24 cellular contexts compared by ENCODE assay signal in genomic region chr12:49666176-49666575, GRCh38. TPM values are rescaled to one million over a fixed set of nuclear protein-coding genes. Genes with fewer than 3 reads are reported as not detected.
A peak's percentile ranks its signal among the peaks of the same experiment; 100 is the strongest.
DNase-seq lines count a peak whose midpoint lies in the region; TF ChIP-seq lines count a peak whose summit lies in the region.
"Had no signal": no experiment of that assay in that cellular context is flagged by ENCODE, and none has a peak within 500 bp of the region (broad histone marks: within the 10 kb centered on the region; RNA-seq: fewer than 3 reads in every experiment).

No MANE protein-coding gene starts in this region.

- POLR2A ChIA-PET in CD8-positive, alpha-beta memory T cell (lab: Charles Lee): no interaction called here

- H3K36me3 Mint-ChIP-seq in CD8-positive, alpha-beta memory T cell: peaks cover 5 to 14% (median 7%) of the 10 kb centered on the region in 3 donors
- H3K36me3 Mint-ChIP-seq in nephron (ENCODE audit: low read depth): peaks cover 22% of the 10 kb centered on the region

- H3K27me3 ChIP-seq in BLaER1 (no peaks in the 10 kb centered on the region), dorsolateral prefrontal cortex (no peaks in the 10 kb centered on the region)
- H3K27me3 ChIP-seq in CD8-positive, alpha-beta memory T cell (ENCODE audit: insufficient read depth, low read length, poor library complexity, severe bottlenecking): no peaks in the 10 kb centered on the region
- H3K27me3 ChIP-seq: BE2C, right lobe of liver, spleen, tibial nerve had no signal

- CTCF ChIA-PET in CD8-positive, alpha-beta memory T cell (lab: Charles Lee): interaction anchor here (1.3 to 14.4 kb wide), 2 partner anchors 21 to 40 kb away, joined by 4 to 120 read pairs; partner anchors contain the start of gene FMNL3

- DNase-seq in CD8-positive, alpha-beta memory T cell: no peak
- DNase-seq in dorsolateral prefrontal cortex (no peak), CD1c-positive myeloid dendritic cell (ENCODE audit: extremely low spot score) (no peak), AG08395 (ENCODE audit: low spot score) (no peak), NCI-H446 (lab: John Stamatoyannopoulos, UW) (no peak), DMS 273 (lab: John Stamatoyannopoulos, UW; ENCODE audit: unreplicated experiment) (no peak)
- DNase-seq: activated T-cell treated with anti-CD3 and anti-CD28 coated beads for 4 hours; BE2C; central memory CD4-positive, alpha-beta T cell; foreskin melanocyte; MV-4-11; NCI-H1436; NCI-H2081 treated with DMSO at 0.1 percent for 48 hours; NCI-H2227 treated with DMSO at 0.1 percent for 48 hours; right lobe of liver; Right ventricle myocardium superior; stimulated activated CD8-positive, alpha-beta memory T cell treated with anti-CD3 and anti-CD28 coated beads, Interleukin-4, amount 100 ng/mL, for 48 hours; T-helper 2 cell had no signal

- H3K27me3 Mint-ChIP-seq in CD8-positive, alpha-beta memory T cell: no peaks in the 10 kb centered on the region
- H3K27me3 Mint-ChIP-seq in nephron (ENCODE audit: low read depth): no peaks in the 10 kb centered on the region
- H3K27me3 Mint-ChIP-seq: progenitor cell of endocrine pancreas had no signal

- no peaks in the 10 kb centered on the region for H3K9me3 ChIP-seq in BLaER1
- H3K9me3 ChIP-seq in CD8-positive, alpha-beta memory T cell (ENCODE audit: low read length): no peaks in the 10 kb centered on the region
- H3K9me3 ChIP-seq: BE2C, right lobe of liver, spleen, tibial nerve had no signal

- H3K4me3 Mint-ChIP-seq in CD8-positive, alpha-beta memory T cell: no peak overlapping the region
- no peak overlapping the region for H3K4me3 Mint-ChIP-seq in nephron

- H3K27ac Mint-ChIP-seq in CD8-positive, alpha-beta memory T cell: peak overlapping the region in 7 of 8 donors; percentile 19 to 99 (median 79)
- H3K27ac Mint-ChIP-seq in nephron: peak overlapping the region; percentile 28 to 98 (median 38)
- H3K27ac Mint-ChIP-seq: progenitor cell of endocrine pancreas had no signal

- peak overlapping the region; percentile 96 for H3K4me2 ChIP-seq in BLaER1

- H3K4me1 ChIP-seq in BLaER1: peaks cover 97% of the 10 kb centered on the region
- H3K4me1 ChIP-seq in CD8-positive, alpha-beta memory T cell (ENCODE audit: insufficient read depth, low read length): peaks cover 69% of the 10 kb centered on the region

- H3K9me3 Mint-ChIP-seq in CD8-positive, alpha-beta memory T cell: no peaks in the 10 kb centered on the region
- H3K9me3 Mint-ChIP-seq in nephron: no peaks in the 10 kb centered on the region

- H3K36me3 ChIP-seq in BLaER1: no peaks in the 10 kb centered on the region
- H3K36me3 ChIP-seq in CD8-positive, alpha-beta memory T cell (ENCODE audit: insufficient read depth, low read length): no peaks in the 10 kb centered on the region
- H3K36me3 ChIP-seq: BE2C, right lobe of liver, tibial nerve had no signal

- peaks cover 76 to 91% (median 91%) of the 10 kb centered on the region in 3 donors for H3K4me1 Mint-ChIP-seq in CD8-positive, alpha-beta memory T cell
- peaks cover 70% of the 10 kb centered on the region for H3K4me1 Mint-ChIP-seq in nephron

- TF ChIP-seq CTCF in dorsolateral prefrontal cortex (IDR thresholded peaks at IDR 0.05 in 54 of 56, conservative IDR thresholded peaks at IDR 0.05 in 2 of 56; ENCODE audit: low read depth in 1 of 56, partially characterized antibody in 56 of 56): no peak
- TF ChIP-seq CTCF in nephron (IDR thresholded peaks at IDR 0.05; ENCODE audit: unreplicated experiment in 3 of 3): no peak

- no peaks in the 10 kb centered on the region for H4K20me1 ChIP-seq in BLaER1

- intact Hi-C loops in dorsolateral prefrontal cortex (cut with DNase I): no loop called here

- H3K4me3 ChIP-seq in BLaER1 (no peak overlapping the region), dorsolateral prefrontal cortex (no peak overlapping the region)
- H3K4me3 ChIP-seq in CD8-positive, alpha-beta memory T cell (ENCODE audit: low read length): no peak overlapping the region
- H3K4me3 ChIP-seq: lung, right lobe of liver, spleen, tibial nerve had no signal

- H3K27ac ChIP-seq in BLaER1 (peak overlapping the region; percentile 100), dorsolateral prefrontal cortex (peak overlapping the region in 40 of 59 donors; percentile 3 to 99 (median 70))
- no peak overlapping the region for H3K27ac ChIP-seq in CD8-positive, alpha-beta memory T cell (ENCODE audit: low read depth, low read length)
- H3K27ac ChIP-seq: right lobe of liver had no signal

- H3K9ac ChIP-seq in BLaER1: no peak overlapping the region

RNA-seq across cellular contexts. Expression of gene FMNL3, which starts 41.0 kb away (rescaled TPM):
- 10 to 100 TPM; 35.8 to 36.7 TPM for total RNA-seq in CD8-positive, alpha-beta memory T cell
- polyA plus RNA-seq in CD8-positive, alpha-beta memory T cell: 6.3 TPM
- total RNA-seq in dorsolateral prefrontal cortex: 10 to 100 TPM; 13.7 to 48.0 (median 29.3) TPM

RNA-seq across cellular contexts. Expression of gene PRPF40B, which starts 42.8 kb away (rescaled TPM):
- total RNA-seq in CD8-positive, alpha-beta memory T cell: 1 to 10 TPM; 9.0 to 9.9 TPM
- polyA plus RNA-seq in CD8-positive, alpha-beta memory T cell: 2.0 TPM
- 10 to 100 TPM; 31.6 to 78.4 (median 47.7) TPM for total RNA-seq in dorsolateral prefrontal cortex
